10 cellular contexts compared by ENCODE assay signal in the genomic region with DNA sequence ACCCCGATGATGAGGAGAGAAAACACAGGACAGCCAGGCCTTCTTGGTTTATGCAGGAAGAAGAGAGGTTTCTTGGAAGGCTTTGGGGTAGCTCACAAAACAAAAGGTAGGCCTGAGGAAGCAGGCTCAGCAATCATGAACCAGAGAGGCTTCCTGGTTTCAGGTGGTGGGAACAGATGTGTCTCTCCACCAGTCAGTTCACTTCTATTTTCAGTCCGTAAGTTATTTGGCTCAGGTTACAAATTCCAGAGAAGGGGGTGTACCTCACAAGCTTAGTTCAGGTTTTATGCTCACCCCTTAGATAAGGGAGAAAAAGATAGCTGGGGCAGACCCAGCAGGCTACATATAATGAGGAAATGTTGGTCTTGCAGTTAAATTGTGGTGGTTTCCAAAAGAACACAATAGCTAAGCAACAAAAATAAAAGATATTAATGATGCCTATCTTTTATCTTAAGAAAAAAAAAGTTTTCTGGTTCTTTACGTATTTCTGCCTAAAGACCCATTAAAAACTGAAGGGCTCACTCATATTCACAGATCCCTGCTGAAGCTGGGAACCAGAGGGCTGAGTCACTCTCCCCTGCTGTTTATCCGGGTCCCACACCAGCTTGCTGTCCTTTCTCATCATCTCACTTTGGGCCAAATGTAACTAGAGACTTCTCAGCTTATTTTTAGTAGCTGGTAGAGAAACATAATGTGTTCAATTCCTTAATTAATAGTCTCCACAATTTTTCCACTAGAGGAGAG.
DNase-seq lines count a peak whose midpoint lies in the region; ATAC-seq and TF ChIP-seq lines count a peak whose summit lies in the region.
"Had no signal": no experiment of that assay in that cellular context is flagged by ENCODE, and none has a peak within 500 bp of the region (broad histone marks: within the 10 kb centered on the region; RNA-seq: fewer than 3 reads in every experiment).

No MANE protein-coding gene starts in this region.

- H3K36me3 Mint-ChIP-seq in Calu3 (ENCODE audit: insufficient read depth, unreplicated experiment) = no peaks in the 10 kb centered on the region
- peaks cover 4% of the 10 kb centered on the region for H3K36me3 Mint-ChIP-seq in endodermal cell (ENCODE audit: low read depth)
- H3K36me3 Mint-ChIP-seq in nephron (ENCODE audit: low read depth) = peaks cover 5% of the 10 kb centered on the region

- intact Hi-C loops in Calu3 (cut with micrococcal nuclease; ENCODE audit: unreplicated experiment) (no loop called here), uterus (cut with DNase I; ENCODE audit: low total_unique reads) (no loop called here), PC-3 (cut with micrococcal nuclease) (no loop called here)

- CTCF ChIA-PET in Calu3 (lab: Charles Lee) (interaction anchor here (0.6 kb wide), 1 partner anchor 14 kb away, joined by 3 read pairs; no protein-coding TSS in a partner anchor), PC-3 (lab: Charles Lee) (no interaction called here)

- H3K36me3 ChIP-seq in endodermal cell (ENCODE audit: control insufficient read depth, insufficient read depth, low read length) = no peaks in the 10 kb centered on the region
- no peaks in the 10 kb centered on the region for H3K36me3 ChIP-seq in uterus
- no peaks in the 10 kb centered on the region for H3K36me3 ChIP-seq in PC-3 (ENCODE audit: low read depth, low read length)

- peak overlapping the region; percentile 0 for H3K4me3 ChIP-seq in endodermal cell (ENCODE audit: low read length)
- no peak overlapping the region for H3K4me3 ChIP-seq in uterus
- no peak overlapping the region for H3K4me3 ChIP-seq in PC-3 (ENCODE audit: low read length)

- H3K27me3 Mint-ChIP-seq in Calu3 (ENCODE audit: unreplicated experiment) (no peaks in the 10 kb centered on the region), endodermal cell (ENCODE audit: insufficient read depth) (no peaks in the 10 kb centered on the region), nephron (ENCODE audit: low read depth) (no peaks in the 10 kb centered on the region)

- H3K27ac ChIP-seq in endodermal cell (ENCODE audit: low read depth, low read length) (peak overlapping the region; percentile 46), uterus (no peak overlapping the region), PC-3 (ENCODE audit: low read length) (no peak overlapping the region)
- H3K27ac ChIP-seq: epithelial cell of prostate had no signal

- H3K4me1 ChIP-seq in endodermal cell (ENCODE audit: control insufficient read depth, insufficient read depth, low read length) = peaks cover 5% of the 10 kb centered on the region
- peaks cover 0 to 4% of the 10 kb centered on the region in 2 donors for H3K4me1 ChIP-seq in uterus
- H3K4me1 ChIP-seq in PC-3 (ENCODE audit: insufficient read depth, low read length) = no peaks in the 10 kb centered on the region

- H3K9me2 ChIP-seq in PC-3 (replicated peaks; ENCODE audit: low read length) = no peaks in the 10 kb centered on the region

- H3F3A ChIP-seq in PC-3 (ENCODE audit: low read length, unreplicated experiment) = no peaks in the 10 kb centered on the region

- H3K27me3 ChIP-seq in endodermal cell (ENCODE audit: control insufficient read depth, insufficient read depth, low read length, poor library complexity, severe bottlenecking) = no peaks in the 10 kb centered on the region
- H3K27me3 ChIP-seq in uterus = no peaks in the 10 kb centered on the region
- H3K27me3 ChIP-seq in PC-3 (ENCODE audit: low read length) = no peaks in the 10 kb centered on the region

- no peak for TF ChIP-seq POLR2A in uterus (IDR thresholded peaks at IDR 0.05)

- no TSS peak for BruUV-seq in Calu3 (replicated peaks; lab: Mats Ljungman, UMichigan)
- BruUV-seq in PC-3 (replicated peaks; lab: Mats Ljungman, UMichigan) = no TSS peak

- H2AFZ ChIP-seq in PC-3 (ENCODE audit: low read length) = no peak overlapping the region

- H3K4me2 ChIP-seq in PC-3 (ENCODE audit: low read length) = no peak overlapping the region

- ATAC-seq in GM19455 (IDR thresholded peaks at IDR 0.05; ENCODE audit: unreplicated experiment) = no peak
- no peak for ATAC-seq in PC-3

- POLR2A ChIA-PET in PC-3 (lab: Charles Lee; ENCODE audit: unreplicated experiment) = interaction anchor here (0.6 kb wide), 1 partner anchor 383 kb away, joined by 4 read pairs; no protein-coding TSS in a partner anchor

- WGBS in endodermal cell (ENCODE audit: insufficient coverage in 1 of 2, insufficient read length in 1 of 2), 2 experiments = 24 to 30% methylated on average over 2 to 4 of the region's 4 CpGs

- DNase-seq in Calu3 (no peak), NCI-H2171 treated with DMSO at 0.1 percent for 48 hours (lab: John Stamatoyannopoulos, UW) (peak; percentile 74), endodermal cell (peak; percentile 89), uterus (no peak), PC-3 (no peak)
- DNase-seq in effector CD4-positive, alpha-beta T cell = no peak
- DNase-seq: NCI-H510A had no signal

- no peak overlapping the region for H3K4me3 Mint-ChIP-seq in Calu3 (ENCODE audit: low read depth, unreplicated experiment)
- H3K4me3 Mint-ChIP-seq in endodermal cell = peak overlapping the region; percentile 22
- no peak overlapping the region for H3K4me3 Mint-ChIP-seq in nephron

- no peaks in the 10 kb centered on the region for H4K20me1 ChIP-seq in PC-3 (ENCODE audit: low read length)

- H3K9me3 ChIP-seq in endodermal cell (ENCODE audit: control insufficient read depth, low read length) (no peaks in the 10 kb centered on the region), uterus (no peaks in the 10 kb centered on the region), PC-3 (ENCODE audit: low read length) (no peaks in the 10 kb centered on the region)

- peaks cover 13% of the 10 kb centered on the region for H3K4me1 Mint-ChIP-seq in Calu3 (ENCODE audit: low read depth, unreplicated experiment)
- H3K4me1 Mint-ChIP-seq in endodermal cell = peaks cover 24% of the 10 kb centered on the region
- peaks cover 60% of the 10 kb centered on the region for H3K4me1 Mint-ChIP-seq in nephron

- no peaks in the 10 kb centered on the region for H3K79me2 ChIP-seq in PC-3 (ENCODE audit: low read length)

- no peak for TF ChIP-seq CTCF in Calu3 (IDR thresholded peaks at IDR 0.05; ENCODE audit: unreplicated experiment)
- no peak for TF ChIP-seq CTCF in endodermal cell (conservative IDR thresholded peaks at IDR 0.05)
- no peak for TF ChIP-seq CTCF in nephron (IDR thresholded peaks at IDR 0.05; ENCODE audit: unreplicated experiment in 3 of 3)
- no peak for TF ChIP-seq CTCF in uterus (IDR thresholded peaks at IDR 0.05)
- TF ChIP-seq CTCF in PC-3 (conservative IDR thresholded peaks at IDR 0.05; ENCODE audit: low read depth, low read length) = no peak

- H3K9ac ChIP-seq in endodermal cell (ENCODE audit: extremely low read depth, low read length, poor library complexity, severe bottlenecking) (peak overlapping the region; percentile 56), PC-3 (ENCODE audit: low read length) (no peak overlapping the region)

- H3K27ac Mint-ChIP-seq in Calu3 (ENCODE audit: unreplicated experiment) = peak overlapping the region; percentile 14
- H3K27ac Mint-ChIP-seq in endodermal cell = peak overlapping the region; percentile 96
- peak overlapping the region in 2 of 3 experiments; percentile 0 to 39 for H3K27ac Mint-ChIP-seq in nephron

- H3K9me3 Mint-ChIP-seq in Calu3 (ENCODE audit: low read depth, unreplicated experiment) = peaks cover under 1% of the 10 kb centered on the region
- no peaks in the 10 kb centered on the region for H3K9me3 Mint-ChIP-seq in endodermal cell
- no peaks in the 10 kb centered on the region for H3K9me3 Mint-ChIP-seq in nephron

Comparison
In these comparisons a context has a peak if more than half of its experiments do, and no peak if none do; other contexts are left out.
1. DNase-seq: peak in NCI-H2171 treated with DMSO at 0.1 percent for 48 hours (single experiment) and endodermal cell (single experiment); none in Calu3 (single experiment), uterus (0 of 2), PC-3 (single experiment) and effector CD4-positive, alpha-beta T cell (single experiment).
2. H3K27ac Mint-ChIP-seq: peak in every context shown above with its lines; median percentile 96 in endodermal cell; 20 in nephron; 14 in Calu3.